In genomic region chr6:153465050-153465449, GRCh38 we compare ENCODE assay signal across 30 cellular contexts.
"Had no signal": no experiment of that assay in that cellular context is flagged by ENCODE, and none has a peak within 500 bp of the region (broad histone marks: within the 10 kb centered on the region; RNA-seq: fewer than 3 reads in every experiment).

No MANE protein-coding gene starts in this region.

- FAIRE-seq: astrocyte, bronchial epithelial cell had no signal

- H3K36me3 ChIP-seq: brain microvascular endothelial cell, gastrocnemius medialis, heart left ventricle, WERI-Rb-1 had no signal

- H3K4me1 ChIP-seq: gastrocnemius medialis, heart left ventricle had no signal

- H3K27me3 ChIP-seq: brain microvascular endothelial cell, dorsolateral prefrontal cortex, gastrocnemius medialis, heart left ventricle had no signal

- H3K4me3 ChIP-seq: coronary artery, dorsolateral prefrontal cortex, gastrocnemius medialis, heart left ventricle had no signal

- ATAC-seq: activated CD4-positive, CD25-positive, alpha-beta regulatory T cell treated with anti-CD3 and anti-CD28 coated beads, Interleukin-2, amount 50 U/mL, for 24 hours; activated CD8-positive, alpha-beta T cell treated with anti-CD3 and anti-CD28 coated beads for 36 hours; activated T-cell treated with anti-CD3 and anti-CD28 coated beads, Interleukin-2, amount 50 U/mL, for 4 hours; activated T-helper 17 cell treated with anti-CD3 and anti-CD28 coated beads, Interleukin-2, amount 50 U/mL, for 72 hours; esophagus mucosa; gastrocnemius medialis; heart left ventricle; T-helper 17 cell had no signal

- H3K27ac ChIP-seq: brain microvascular endothelial cell, coronary artery, dorsolateral prefrontal cortex, gastrocnemius medialis, heart left ventricle, WERI-Rb-1 had no signal

- DNase-seq: activated B cell treated with CpG ODN at 0.5 μM for 24 hours; activated CD4-positive, alpha-beta T cell treated with anti-CD3 and anti-CD28 coated beads for 48 hours; activated CD4-positive, alpha-beta T cell treated with anti-CD3 and anti-CD28 coated beads, Interleukin-2, amount 50 U/mL, for 1 hour; activated CD4-positive, alpha-beta T cell treated with anti-CD3 and anti-CD28 coated beads, Interleukin-2, amount 50 U/mL, for 48 hours; activated CD8-positive, alpha-beta memory T cell treated with anti-CD3 and anti-CD28 coated beads for 24 hours; activated CD8-positive, alpha-beta T cell treated with anti-CD3 and anti-CD28 coated beads for 36 hours; activated effector memory CD4-positive, alpha-beta T cell treated with Interleukin-2 at 50 U/mL for 16 hours; activated gamma-delta T cell treated with Interleukin-2 at 50 U/mL for 16 hours; activated naive CD4-positive, alpha-beta T cell treated with anti-CD3 and anti-CD28 coated beads, Interleukin-2, amount 50 U/mL, for 16 hours; activated naive CD4-positive, alpha-beta T cell treated with Interleukin-2 at 50 U/mL for 16 hours; activated T-cell treated with anti-CD3 and anti-CD28 coated beads, Interleukin-2, amount 50 U/mL, for 4 hours; amniotic stem cell; anterior cingulate cortex; brain microvascular endothelial cell; dorsolateral prefrontal cortex; effector memory CD4-positive, alpha-beta T cell; endodermal cell; foreskin fibroblast; gastrocnemius medialis; glutamatergic neuron; heart left ventricle; T-helper 17 cell; T1000; WERI-Rb-1 had no signal
